1 cellular context compared by ENCODE assay signal in genomic region chr18:26422472-26423162, GRCh38.
TF ChIP-seq lines count a peak whose summit lies in the region.

No MANE protein-coding gene starts in this region.

TF ChIP-seq in GM12878, 131 proteins besides CTCF, POLR2A, EP300 and RAD21 (continued from another document):
- TF ChIP-seq PRDM15 (CRISPR knock-in tag; IDR thresholded peaks at IDR 0.05) (no peak), CEBPB (IDR thresholded peaks at IDR 0.05; ENCODE audit: borderline replicate concordance in 1 of 2, low read depth in 2 of 2, low read length in 2 of 2) (no peak), NRF1 (conservative IDR thresholded peaks at IDR 0.05; ENCODE audit: low read depth, low read length) (no peak), SPI1 (IDR thresholded peaks at IDR 0.05; ENCODE audit: borderline replicate concordance, insufficient read depth, low read depth, low read length) (peak; percentile 30; the same call in 1 of the 2 replicates), NFYA (IDR thresholded peaks at IDR 0.05; ENCODE audit: borderline replicate concordance, low read depth, low read length) (no peak), HDGF (IDR thresholded peaks at IDR 0.05) (no peak), TCF7 (IDR thresholded peaks at IDR 0.05; ENCODE audit: borderline replicate concordance) (no peak), ZNF24 (IDR thresholded peaks at IDR 0.05) (peak; percentile 68), MTA2 (IDR thresholded peaks at IDR 0.05; ENCODE audit: low read depth) (peak; percentile 53; the same call in 1 of the 2 replicates), RCOR1 (conservative IDR thresholded peaks at IDR 0.05; ENCODE audit: low read depth, low read length) (no peak), MLLT1 (IDR thresholded peaks at IDR 0.05) (no peak), IKZF2 (IDR thresholded peaks at IDR 0.05) (peak in 1 of 2 experiments; percentile 38; a peak in 2 of 4 replicates), BMI1 (IDR thresholded peaks at IDR 0.05; ENCODE audit: borderline replicate concordance) (no peak), E4F1 (IDR thresholded peaks at IDR 0.05; ENCODE audit: borderline replicate concordance, partially characterized antibody) (no peak), PBX3 (IDR thresholded peaks at IDR 0.05; ENCODE audit: insufficient replicate concordance, low read depth, low read length) (no peak), HDAC2 (IDR thresholded peaks at IDR 0.05) (no peak), ATF3 (IDR thresholded peaks at IDR 0.05; ENCODE audit: borderline replicate concordance, extremely low read depth, low read depth, low read length) (no peak), SUZ12 (IDR thresholded peaks at IDR 0.05; ENCODE audit: unreplicated experiment) (no peak), SREBF2 (IDR thresholded peaks at IDR 0.05; ENCODE audit: low read length) (no peak), MTA3 (IDR thresholded peaks at IDR 0.05; ENCODE audit: borderline replicate concordance, low read length) (no peak), CHD1 (IDR thresholded peaks at IDR 0.05; ENCODE audit: low read depth, low read length) (no peak), ESRRA (IDR thresholded peaks at IDR 0.05; ENCODE audit: low read length) (peak; percentile 69; the same call in 1 of the 2 replicates), EGR1 (IDR thresholded peaks at IDR 0.05; ENCODE audit: borderline replicate concordance in 1 of 2, low read depth in 2 of 2, low read length in 2 of 2) (no peak), STAT3 (IDR thresholded peaks at IDR 0.05; ENCODE audit: low read depth, low read length) (no peak), ETV6 (conservative IDR thresholded peaks at IDR 0.05 in 1 of 2, IDR thresholded peaks at IDR 0.05 in 1 of 2; ENCODE audit: borderline replicate concordance in 1 of 2, low read depth in 1 of 2) (no peak), ZNF274 (IDR thresholded peaks at IDR 0.05; ENCODE audit: insufficient read depth, insufficient read length) (no peak), RB1 (IDR thresholded peaks at IDR 0.05; ENCODE audit: borderline replicate concordance) (no peak)
- TF ChIP-seq, protein P1, sequence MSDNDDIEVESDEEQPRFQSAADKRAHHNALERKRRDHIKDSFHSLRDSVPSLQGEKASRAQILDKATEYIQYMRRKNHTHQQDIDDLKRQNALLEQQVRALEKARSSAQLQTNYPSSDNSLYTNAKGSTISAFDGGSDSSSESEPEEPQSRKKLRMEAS (IDR thresholded peaks at IDR 0.05; ENCODE audit: low read depth, low read length): no peak
- TF ChIP-seq, protein P2, sequence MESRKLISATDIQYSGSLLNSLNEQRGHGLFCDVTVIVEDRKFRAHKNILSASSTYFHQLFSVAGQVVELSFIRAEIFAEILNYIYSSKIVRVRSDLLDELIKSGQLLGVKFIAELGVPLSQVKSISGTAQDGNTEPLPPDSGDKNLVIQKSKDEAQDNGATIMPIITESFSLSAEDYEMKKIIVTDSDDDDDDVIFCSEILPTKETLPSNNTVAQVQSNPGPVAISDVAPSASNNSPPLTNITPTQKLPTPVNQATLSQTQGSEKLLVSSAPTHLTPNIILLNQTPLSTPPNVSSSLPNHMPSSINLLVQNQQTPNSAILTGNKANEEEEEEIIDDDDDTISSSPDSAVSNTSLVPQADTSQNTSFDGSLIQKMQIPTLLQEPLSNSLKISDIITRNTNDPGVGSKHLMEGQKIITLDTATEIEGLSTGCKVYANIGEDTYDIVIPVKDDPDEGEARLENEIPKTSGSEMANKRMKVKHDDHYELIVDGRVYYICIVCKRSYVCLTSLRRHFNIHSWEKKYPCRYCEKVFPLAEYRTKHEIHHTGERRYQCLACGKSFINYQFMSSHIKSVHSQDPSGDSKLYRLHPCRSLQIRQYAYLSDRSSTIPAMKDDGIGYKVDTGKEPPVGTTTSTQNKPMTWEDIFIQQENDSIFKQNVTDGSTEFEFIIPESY (IDR thresholded peaks at IDR 0.05): no peak
- TF ChIP-seq, protein P3, sequence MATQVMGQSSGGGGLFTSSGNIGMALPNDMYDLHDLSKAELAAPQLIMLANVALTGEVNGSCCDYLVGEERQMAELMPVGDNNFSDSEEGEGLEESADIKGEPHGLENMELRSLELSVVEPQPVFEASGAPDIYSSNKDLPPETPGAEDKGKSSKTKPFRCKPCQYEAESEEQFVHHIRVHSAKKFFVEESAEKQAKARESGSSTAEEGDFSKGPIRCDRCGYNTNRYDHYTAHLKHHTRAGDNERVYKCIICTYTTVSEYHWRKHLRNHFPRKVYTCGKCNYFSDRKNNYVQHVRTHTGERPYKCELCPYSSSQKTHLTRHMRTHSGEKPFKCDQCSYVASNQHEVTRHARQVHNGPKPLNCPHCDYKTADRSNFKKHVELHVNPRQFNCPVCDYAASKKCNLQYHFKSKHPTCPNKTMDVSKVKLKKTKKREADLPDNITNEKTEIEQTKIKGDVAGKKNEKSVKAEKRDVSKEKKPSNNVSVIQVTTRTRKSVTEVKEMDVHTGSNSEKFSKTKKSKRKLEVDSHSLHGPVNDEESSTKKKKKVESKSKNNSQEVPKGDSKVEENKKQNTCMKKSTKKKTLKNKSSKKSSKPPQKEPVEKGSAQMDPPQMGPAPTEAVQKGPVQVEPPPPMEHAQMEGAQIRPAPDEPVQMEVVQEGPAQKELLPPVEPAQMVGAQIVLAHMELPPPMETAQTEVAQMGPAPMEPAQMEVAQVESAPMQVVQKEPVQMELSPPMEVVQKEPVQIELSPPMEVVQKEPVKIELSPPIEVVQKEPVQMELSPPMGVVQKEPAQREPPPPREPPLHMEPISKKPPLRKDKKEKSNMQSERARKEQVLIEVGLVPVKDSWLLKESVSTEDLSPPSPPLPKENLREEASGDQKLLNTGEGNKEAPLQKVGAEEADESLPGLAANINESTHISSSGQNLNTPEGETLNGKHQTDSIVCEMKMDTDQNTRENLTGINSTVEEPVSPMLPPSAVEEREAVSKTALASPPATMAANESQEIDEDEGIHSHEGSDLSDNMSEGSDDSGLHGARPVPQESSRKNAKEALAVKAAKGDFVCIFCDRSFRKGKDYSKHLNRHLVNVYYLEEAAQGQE (IDR thresholded peaks at IDR 0.05; ENCODE audit: low read depth, low read length): no peak
TF ChIP-seq in GM12878: peak in this region for 6.
